Comparison of ENCODE assay signal across 8 cellular contexts in genomic region chr7:72829291-72829963, GRCh38. TPM values are rescaled to one million over a fixed set of nuclear protein-coding genes. Genes with fewer than 3 reads are reported as not detected.
DNase-seq lines count a peak whose midpoint lies in the region; ATAC-seq, FAIRE-seq and TF ChIP-seq lines count a peak whose summit lies in the region.
"Not testable (repeated sequence)": the region's sequence is repeated elsewhere in the genome, so short reads cannot be mapped to it uniquely, and the experiment has no call there.

No MANE protein-coding gene starts in this region.

- H3K27ac ChIP-seq in right cardiac atrium (ENCODE audit: low read length) (peak overlapping the region; percentile 100), psoas muscle (peak overlapping the region; percentile 98)

- H3K4me3 ChIP-seq in right cardiac atrium (ENCODE audit: low read length) (peak overlapping the region; percentile 94), psoas muscle (peak overlapping the region; percentile 84)

- H3K36me3 ChIP-seq in psoas muscle (ENCODE audit: insufficient read depth in 1 of 2, low read depth in 1 of 2), result peaks cover 2 to 42% of the 10 kb centered on the region in 2 donors

- H3K4me1 ChIP-seq in right cardiac atrium (ENCODE audit: control insufficient read depth, insufficient read depth, low read length), result not testable (repeated sequence)
- peaks cover 20% of the 10 kb centered on the region for H3K4me1 ChIP-seq in psoas muscle

- not testable (repeated sequence) for FAIRE-seq in urothelium cell line (lab: Jason Lieb, UNC)

- not testable (repeated sequence) for H3K27me3 ChIP-seq in right cardiac atrium (ENCODE audit: control insufficient read depth, insufficient read depth); psoas muscle (ENCODE audit: insufficient read depth in 3 of 3, low read length in 2 of 3)

- intact Hi-C loops in right cardiac atrium (cut with DNase I); psoas muscle (cut with DNase I): not testable (repeated sequence)

- H3K9me3 ChIP-seq in right cardiac atrium (ENCODE audit: control insufficient read depth, low read length); psoas muscle: not testable (repeated sequence)

- under 1% methylated on average over 58 of the region's 58 CpGs for WGBS in right cardiac atrium
- WGBS in psoas muscle, 3 donors, result 0% methylated on average over 56 to 58 of the region's 58 CpGs

- peak; percentile 51 for ATAC-seq in GM18502 (IDR thresholded peaks at IDR 0.05; ENCODE audit: poor library complexity, unreplicated experiment)
- ATAC-seq in HG02943 (IDR thresholded peaks at IDR 0.05; ENCODE audit: low read depth, unreplicated experiment), result peak; percentile 56
- ATAC-seq in right cardiac atrium, result peak; percentile 89
- peak; percentile 78 to 84 (median 80) for ATAC-seq in psoas muscle

- not testable (repeated sequence) for TF ChIP-seq CTCF in psoas muscle (IDR thresholded peaks at IDR 0.05)

- DNase-seq in NCI-H187 (lab: John Stamatoyannopoulos, UW) (peak; percentile 94 to 100), T-helper 2 cell (peak; percentile 80 to 98 (median 94)), anterior cingulate cortex (lab: John Stamatoyannopoulos, UW) (peak; percentile 50 to 97 (median 92)), right cardiac atrium (peak; percentile 96 to 97 (median 97)), psoas muscle (peak; percentile 95 to 97), urothelium cell line (ENCODE audit: low spot score) (peak; percentile 80)

RNA-seq across cellular contexts. Expression of gene TYW1B, which starts 1.4 kb away (rescaled TPM):
- 1 to 10 TPM; 1.3 to 3.2 (median 1.9) TPM for total RNA-seq in right cardiac atrium
- polyA plus RNA-seq in right cardiac atrium, result 1.9 TPM
- 1 to 10 TPM; 1.2 to 4.2 (median 2.0) TPM for total RNA-seq in psoas muscle
- 1 to 10 TPM; 1.1 to 6.5 (median 1.5) TPM for polyA plus RNA-seq in psoas muscle

Comparison
In these comparisons a context has a peak if more than half of its experiments do, and no peak if none do; other contexts are left out.
1. Peak in every context shown above with its lines: DNase-seq, ATAC-seq, H3K4me3 ChIP-seq and H3K27ac ChIP-seq.